Comparison of ENCODE assay signal across 10 cellular contexts in the genomic region with DNA sequence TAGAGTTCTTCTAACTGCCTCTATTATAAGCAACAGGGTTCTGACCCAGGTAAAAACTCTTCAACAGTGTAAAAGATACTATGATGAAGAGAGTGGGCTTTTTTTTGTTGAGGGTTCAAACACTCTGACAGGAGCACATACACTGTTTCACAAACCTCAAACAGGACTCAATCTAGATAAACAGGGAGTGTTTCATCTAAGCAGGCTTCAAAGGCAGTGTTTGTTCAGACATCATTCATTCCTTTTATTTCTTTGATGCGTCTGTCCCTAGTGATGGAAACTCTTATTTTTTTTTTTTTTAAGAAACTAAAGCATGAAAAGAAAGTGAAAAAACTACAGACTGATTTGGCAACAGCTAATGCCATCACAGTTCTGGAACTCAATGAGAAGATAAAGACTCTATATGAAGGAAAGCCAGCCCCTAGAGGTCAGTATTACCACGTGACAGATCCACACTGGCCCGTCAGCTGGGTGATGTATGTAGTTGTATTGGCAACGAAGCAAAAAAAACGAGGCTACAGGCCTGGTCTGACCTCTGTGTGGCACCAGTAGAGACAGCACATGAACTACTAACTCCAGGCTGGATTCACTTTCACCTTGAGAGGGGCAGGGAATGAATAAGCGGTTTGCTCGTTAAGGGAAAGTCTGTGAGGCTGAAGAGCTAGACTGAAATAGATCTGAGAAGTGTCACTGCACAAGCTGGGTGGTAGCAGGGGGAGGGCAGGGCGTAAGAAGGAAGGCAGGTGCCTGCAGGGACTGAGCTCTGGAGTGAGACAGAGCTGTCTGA.
A peak's percentile ranks its signal among the peaks of the same experiment; 100 is the strongest.
DNase-seq lines count a peak whose midpoint lies in the region; ATAC-seq, FAIRE-seq and TF ChIP-seq lines count a peak whose summit lies in the region.
"Had no signal": no experiment of that assay in that cellular context is flagged by ENCODE, and none has a peak within 500 bp of the region (broad histone marks: within the 10 kb centered on the region; RNA-seq: fewer than 3 reads in every experiment).

No MANE protein-coding gene starts in this region.

- peak; percentile 64 for FAIRE-seq in keratinocyte (lab: Jason Lieb, UNC)
- FAIRE-seq: frontal cortex, G401.6 had no signal

- H4K20me1 ChIP-seq in OCI-LY3 (ENCODE audit: insufficient read depth, low read length): no peaks in the 10 kb centered on the region
- H4K20me1 ChIP-seq in keratinocyte (ENCODE audit: control insufficient read depth, extremely low read depth, insufficient read depth, low read length): no peaks in the 10 kb centered on the region

- H3K4me3 ChIP-seq in OCI-LY3 (ENCODE audit: low read length) (peak overlapping the region; percentile 61), body of pancreas (no peak overlapping the region), keratinocyte (ENCODE audit: control insufficient read depth in 2 of 3, extremely low read depth in 1 of 3, insufficient read depth in 2 of 3, low read depth in 1 of 3, low read length in 3 of 3) (no peak overlapping the region)

- H3K27ac ChIP-seq in OCI-LY3 (ENCODE audit: low read length) (peak overlapping the region; percentile 40), body of pancreas (peak overlapping the region in 2 of 4 donors; percentile 14 to 47), keratinocyte (ENCODE audit: control insufficient read depth, insufficient read depth, low read length) (no peak overlapping the region)

- H3K9me3 ChIP-seq in OCI-LY3 (ENCODE audit: insufficient read depth, low read length): no peaks in the 10 kb centered on the region
- no peaks in the 10 kb centered on the region for H3K9me3 ChIP-seq in body of pancreas
- H3K9me3 ChIP-seq in keratinocyte (ENCODE audit: control insufficient read depth, low read depth, low read length): no peaks in the 10 kb centered on the region

- H2AFZ ChIP-seq in OCI-LY3 (ENCODE audit: low read depth, low read length) (peak overlapping the region; percentile 61; the same call in 1 of the 2 replicates), keratinocyte (ENCODE audit: control insufficient read depth, low read length) (peak overlapping the region; percentile 16)

- H3K4me2 ChIP-seq in OCI-LY3 (ENCODE audit: low read length) (peak overlapping the region; percentile 73), keratinocyte (ENCODE audit: control insufficient read depth, extremely low read depth, insufficient read depth, low read depth, low read length) (no peak overlapping the region)

- H3K9me1 ChIP-seq in keratinocyte (ENCODE audit: control insufficient read depth, extremely low read depth, insufficient read depth, low read length): no peaks in the 10 kb centered on the region

- DNase-seq in SIG-M5 treated with dmso at 0.1 percent for 504 hours (lab: John Stamatoyannopoulos, UW; ENCODE audit: unreplicated experiment) (peak; percentile 59), SIG-M5 (lab: John Stamatoyannopoulos, UW) (no peak), body of pancreas (peak; percentile 38 to 68 (median 65)), keratinocyte (ENCODE audit: low read depth, low spot score) (no peak)
- peak in 2 of 3 donors; percentile 2 to 4 for DNase-seq in stimulated activated CD4-positive, alpha-beta T cell treated with anti-CD3 and anti-CD28 coated beads, TNF-alpha, amount 100 ng/mL, for 48 hours (ENCODE audit: low read depth in 3 of 3)

- peak; percentile 91 for ATAC-seq in GM21526 (IDR thresholded peaks at IDR 0.05; ENCODE audit: low FRiP score, unreplicated experiment)
- peak; percentile 79 for ATAC-seq in HG03575 (IDR thresholded peaks at IDR 0.05; ENCODE audit: extremely low read depth, insufficient number of reproducible peaks, low FRiP score, unreplicated experiment)
- peak; percentile 79 for ATAC-seq in body of pancreas

- H3K9ac ChIP-seq in OCI-LY3 (ENCODE audit: low read length) (no peak overlapping the region), keratinocyte (ENCODE audit: control insufficient read depth, extremely low read depth, insufficient read depth, low read length) (no peak overlapping the region)

- dilution Hi-C loops in keratinocyte (cut with MboI; ENCODE audit: extremely low pct_ligation_motif_present, low sequenced_read_pairs): no loop called here

- intact Hi-C loops in body of pancreas (cut with DNase I): loop anchor here (10.0 kb wide), 1 partner anchor 329 kb away; no protein-coding TSS in a partner anchor

- H3K79me2 ChIP-seq in OCI-LY3 (ENCODE audit: low read length): no peaks in the 10 kb centered on the region
- no peaks in the 10 kb centered on the region for H3K79me2 ChIP-seq in keratinocyte (ENCODE audit: control insufficient read depth, insufficient read depth, low read length)

- H3K4me1 ChIP-seq in OCI-LY3 (ENCODE audit: low read length) (peaks cover 32% of the 10 kb centered on the region), body of pancreas (peaks cover 10% of the 10 kb centered on the region), keratinocyte (ENCODE audit: control insufficient read depth, extremely low read depth, insufficient read depth, low read length) (peaks cover 21% of the 10 kb centered on the region)

- H3K27me3 ChIP-seq in OCI-LY3 (ENCODE audit: low read depth, low read length) (0 out of 2 replicates have a peak, but pooled peaks cover 4% of the 10 kb centered on the region), body of pancreas (no peaks in the 10 kb centered on the region), keratinocyte (ENCODE audit: control insufficient read depth, extremely low read depth, insufficient read depth, low read length) (no peaks in the 10 kb centered on the region)

- TF ChIP-seq CTCF in OCI-LY3 (IDR thresholded peaks at IDR 0.05; ENCODE audit: low read depth, low read length) (peak; percentile 48), body of pancreas (IDR thresholded peaks at IDR 0.05) (peak in 4 of 7 experiments; percentile 38 to 53 (median 44)), keratinocyte (optimal IDR thresholded peaks at IDR 0.05 in 1 of 3, IDR thresholded peaks at IDR 0.05 in 1 of 3, conservative IDR thresholded peaks at IDR 0.05 in 1 of 3; ENCODE audit: extremely low read depth in 1 of 3, insufficient read depth in 2 of 3, low read length in 3 of 3) (peak in 2 of 3 experiments; percentile 39 to 68)

- H3K36me3 ChIP-seq in OCI-LY3 (replicated peaks; ENCODE audit: low read depth, low read length) (no peaks in the 10 kb centered on the region), body of pancreas (replicated peaks in 1 of 2; ENCODE audit: insufficient read depth in 1 of 2, low read depth in 2 of 2) (no peaks in the 10 kb centered on the region), keratinocyte (ENCODE audit: control insufficient read depth in 2 of 2, extremely low read depth in 1 of 2, insufficient read depth in 2 of 2, low read length in 2 of 2) (no peaks in the 10 kb centered on the region)

- no peak for TF ChIP-seq POLR2A in body of pancreas (IDR thresholded peaks at IDR 0.05)

- WGBS in body of pancreas, 2 donors: 17 to 20% methylated on average over 8 of the region's 8 CpGs

Comparison
In these comparisons a context has a peak if more than half of its experiments do, and no peak if none do; other contexts are left out.
1. DNase-seq: peak in SIG-M5 treated with dmso at 0.1 percent for 504 hours (single experiment), body of pancreas (4 of 4) and stimulated activated CD4-positive, alpha-beta T cell treated with anti-CD3 and anti-CD28 coated beads, TNF-alpha, amount 100 ng/mL, for 48 hours (2 of 3); none in SIG-M5 (single experiment) and keratinocyte (single experiment).
2. Peak in every context shown above with its lines, with median percentiles within 50 percentile points of each other: ATAC-seq and CTCF ChIP-seq.